In the genomic region with DNA sequence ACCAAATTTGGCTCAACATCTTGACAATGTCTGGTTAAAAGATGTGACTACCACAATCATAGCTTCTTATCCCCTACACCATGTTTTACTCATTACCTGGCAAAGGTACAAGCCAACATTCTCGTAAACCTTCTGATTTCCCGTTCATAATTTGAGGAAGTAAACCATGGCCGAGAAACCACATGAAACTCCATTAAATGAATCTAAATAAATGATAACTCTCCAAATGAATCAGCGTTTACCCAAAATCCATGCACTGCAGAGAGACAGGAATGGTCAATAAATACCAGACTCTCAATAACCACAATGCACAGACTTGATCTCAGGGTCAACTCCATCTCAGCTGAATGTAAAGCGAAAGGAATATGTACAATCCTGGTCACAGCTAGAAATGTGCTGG, we compare ENCODE assay signal across 17 cellular contexts.
A peak's percentile ranks its signal among the peaks of the same experiment; 100 is the strongest.
DNase-seq lines count a peak whose midpoint lies in the region; ATAC-seq and TF ChIP-seq lines count a peak whose summit lies in the region.
"Had no signal": no experiment of that assay in that cellular context is flagged by ENCODE, and none has a peak within 500 bp of the region (broad histone marks: within the 10 kb centered on the region; RNA-seq: fewer than 3 reads in every experiment).

No MANE protein-coding gene starts in this region.

- TF ChIP-seq EP300 in sigmoid colon (IDR thresholded peaks at IDR 0.05) = no peak

- DNase-seq in GM06990 (ENCODE audit: extremely low read depth, insufficient read length) = peak; percentile 12
- DNase-seq in NCI-H1694 treated with DMSO at 0.1 percent for 48 hours (lab: John Stamatoyannopoulos, UW) = no peak
- no peak for DNase-seq in sigmoid colon
- no peak for DNase-seq in CD4-positive, alpha-beta memory T cell
- DNase-seq: amygdala, DMS79, left colon, NCI-H524 treated with DMSO at 0.1 percent for 48 hours, Right ventricle myocardium superior, testis had no signal

- intact Hi-C loops in sigmoid colon (cut with DNase I) = no loop called here
- intact Hi-C loops in CD4-positive, alpha-beta memory T cell (cut with micrococcal nuclease) = no loop called here

- H3K27ac Mint-ChIP-seq in CD4-positive, alpha-beta memory T cell = no peak overlapping the region
- H3K27ac Mint-ChIP-seq: nephron had no signal

- H3K4me3 ChIP-seq in GM06990 (replicated peaks; ENCODE audit: low read depth, low read length) = no peak overlapping the region
- H3K4me3 ChIP-seq in sigmoid colon = no peak overlapping the region
- no peak overlapping the region for H3K4me3 ChIP-seq in CD4-positive, alpha-beta memory T cell (ENCODE audit: low read length in 2 of 2)
- H3K4me3 ChIP-seq: A549, gastroesophageal sphincter, testis had no signal

- WGBS in sigmoid colon, 2 donors = 72 to 74% methylated on average over 5 of the region's 5 CpGs

- TF ChIP-seq CTCF in GM06990 (IDR thresholded peaks at IDR 0.05; ENCODE audit: insufficient read depth, low read length, poor library complexity, severe bottlenecking) (no peak), sigmoid colon (IDR thresholded peaks at IDR 0.05) (no peak)

- H3K27me3 ChIP-seq in GM06990 (replicated peaks; ENCODE audit: control insufficient read depth, insufficient read depth, low read length) (no peaks in the 10 kb centered on the region), sigmoid colon (no peaks in the 10 kb centered on the region)
- H3K27me3 ChIP-seq in CD4-positive, alpha-beta memory T cell (ENCODE audit: insufficient read depth, low read length) = no peaks in the 10 kb centered on the region
- H3K27me3 ChIP-seq: testis had no signal

- H3K9me3 ChIP-seq in sigmoid colon = no peaks in the 10 kb centered on the region
- H3K9me3 ChIP-seq in CD4-positive, alpha-beta memory T cell (ENCODE audit: control insufficient read depth in 1 of 2, low read length in 2 of 2) = no peaks in the 10 kb centered on the region
- H3K9me3 ChIP-seq: A549, testis had no signal

- no peaks in the 10 kb centered on the region for H3K36me3 Mint-ChIP-seq in CD4-positive, alpha-beta memory T cell

- CTCF ChIA-PET in CD4-positive, alpha-beta memory T cell (lab: Charles Lee; ENCODE audit: partially characterized antibody) = no interaction called here

- H3K27me3 Mint-ChIP-seq in CD4-positive, alpha-beta memory T cell = no peaks in the 10 kb centered on the region

- no peak overlapping the region for H3K27ac ChIP-seq in sigmoid colon
- no peak overlapping the region for H3K27ac ChIP-seq in CD4-positive, alpha-beta memory T cell (ENCODE audit: low read depth, low read length)
- H3K27ac ChIP-seq: A549, gastroesophageal sphincter, testis had no signal

- no peaks in the 10 kb centered on the region for H3K4me1 ChIP-seq in sigmoid colon
- no peaks in the 10 kb centered on the region for H3K4me1 ChIP-seq in CD4-positive, alpha-beta memory T cell (ENCODE audit: insufficient read depth, low read length)
- H3K4me1 ChIP-seq: A549, gastroesophageal sphincter, testis had no signal

- POLR2A ChIA-PET in CD4-positive, alpha-beta memory T cell (lab: Charles Lee; ENCODE audit: partially characterized antibody) = no interaction called here

- H3K36me3 ChIP-seq in GM06990 (ENCODE audit: control insufficient read depth, insufficient read depth, low read length) (no peaks in the 10 kb centered on the region), sigmoid colon (no peaks in the 10 kb centered on the region)
- no peaks in the 10 kb centered on the region for H3K36me3 ChIP-seq in CD4-positive, alpha-beta memory T cell (ENCODE audit: insufficient read depth, low read length)
- H3K36me3 ChIP-seq: gastroesophageal sphincter had no signal

- TF ChIP-seq POLR2A in sigmoid colon (IDR thresholded peaks at IDR 0.05) = no peak

- H3K9me3 Mint-ChIP-seq in CD4-positive, alpha-beta memory T cell = peaks cover 0 to 10% (median 0%) of the 10 kb centered on the region in 8 donors

- H3K4me3 Mint-ChIP-seq in CD4-positive, alpha-beta memory T cell = no peak overlapping the region
- H3K4me3 Mint-ChIP-seq: nephron had no signal

- peak; percentile 77 for ATAC-seq in GM19452 (IDR thresholded peaks at IDR 0.05; ENCODE audit: unreplicated experiment)
- ATAC-seq in HG02763 (IDR thresholded peaks at IDR 0.05; ENCODE audit: unreplicated experiment) = peak; percentile 70
- peak; percentile 78 for ATAC-seq in HG03469 (IDR thresholded peaks at IDR 0.05; ENCODE audit: unreplicated experiment)
- no peak for ATAC-seq in GM21526 (IDR thresholded peaks at IDR 0.05; ENCODE audit: low FRiP score, unreplicated experiment)
- ATAC-seq: A549, gastroesophageal sphincter, left colon had no signal

- H3K4me1 Mint-ChIP-seq in CD4-positive, alpha-beta memory T cell = no peaks in the 10 kb centered on the region
- H3K4me1 Mint-ChIP-seq: nephron had no signal
